ENCODE assay signal across 7 cellular contexts in genomic region chr4:159430896-159431295, GRCh38.
"Had no signal": no experiment of that assay in that cellular context is flagged by ENCODE, and none has a peak within 500 bp of the region (broad histone marks: within the 10 kb centered on the region; RNA-seq: fewer than 3 reads in every experiment).

No MANE protein-coding gene starts in this region.

- DNase-seq: H9, HCEC 1CT, HFFc6, KBM-7 had no signal

- H3K4me3 ChIP-seq: GM23338 had no signal

- H2AFZ ChIP-seq: GM23338 had no signal

- ATAC-seq: GM23338, HepG2 had no signal

- H3K4me2 ChIP-seq: GM23338 had no signal

- H3K27ac ChIP-seq: HL-60 had no signal
